In genomic region chr15:83898295-83898694, GRCh38 we compare ENCODE assay signal across 11 cellular contexts.
"Had no signal": no experiment of that assay in that cellular context is flagged by ENCODE, and none has a peak within 500 bp of the region (broad histone marks: within the 10 kb centered on the region; RNA-seq: fewer than 3 reads in every experiment).

No MANE protein-coding gene starts in this region.

- H3K4me2 ChIP-seq: GM23338 had no signal

- H3K4me3 ChIP-seq: GM23248, GM23338, HAP-1 had no signal

- H3K36me3 ChIP-seq: HAP-1 had no signal

- FAIRE-seq: H1, H54 had no signal

- H3K4me1 ChIP-seq: HAP-1 had no signal

- H3K9me3 ChIP-seq: HAP-1 had no signal

- H3K9ac ChIP-seq: GM23248 had no signal

- ATAC-seq: GM23338, HCT116 had no signal

- H2AFZ ChIP-seq: GM23248, GM23338 had no signal

- DNase-seq: GM23248, GOT3, H7, H9, HCEC 1CT, HFFc6 had no signal

- H3K27ac ChIP-seq: GM23248 had no signal
